In the genomic region with DNA sequence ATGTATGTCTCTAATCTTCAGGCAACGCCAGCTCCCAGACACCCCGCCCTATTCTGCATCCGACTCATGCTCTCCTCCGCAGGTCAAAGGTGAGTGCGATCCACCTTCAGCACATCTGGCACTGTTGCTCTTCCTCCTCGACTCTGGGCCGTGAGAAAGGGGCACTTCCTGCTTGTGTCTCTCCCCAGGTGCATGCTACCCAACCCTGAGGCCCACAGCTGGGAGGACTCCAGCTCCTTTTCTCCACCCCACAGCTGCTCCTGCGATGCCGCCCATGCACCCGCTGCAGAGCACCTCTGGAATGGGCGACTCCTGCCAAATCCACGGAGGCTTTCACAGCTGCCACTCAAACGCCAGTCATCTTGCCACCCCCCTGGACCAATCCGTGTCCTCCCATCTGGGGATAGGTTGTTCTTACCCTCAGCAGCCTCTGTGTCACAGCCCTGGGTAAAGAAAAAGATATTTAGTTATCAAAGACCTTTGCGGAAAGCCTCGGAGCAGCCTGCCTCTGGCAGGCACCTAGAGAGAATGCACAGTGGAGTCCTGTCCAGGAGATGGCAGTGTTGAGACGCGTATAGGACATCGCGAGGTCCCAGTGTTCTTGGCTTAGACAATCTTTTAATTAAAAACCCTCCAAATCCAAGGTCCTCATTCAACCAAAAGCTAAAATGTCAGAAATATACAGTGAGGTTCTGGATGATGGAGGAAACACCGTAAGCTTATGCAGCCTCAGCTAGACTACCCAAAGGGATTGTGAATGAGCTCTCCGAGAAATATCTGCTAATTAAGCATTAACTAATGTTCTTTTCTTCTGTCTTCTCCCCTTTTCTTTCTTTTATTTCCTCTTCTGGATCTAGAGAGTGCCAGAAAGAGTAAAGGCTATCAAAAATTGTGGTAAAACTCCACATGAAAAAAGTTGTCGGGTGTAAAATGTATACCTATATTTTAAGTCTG, we compare ENCODE assay signal across 9 cellular contexts. TPM values are rescaled to one million over a fixed set of nuclear protein-coding genes. Genes with fewer than 3 reads are reported as not detected.
DNase-seq lines count a peak whose midpoint lies in the region; ATAC-seq and TF ChIP-seq lines count a peak whose summit lies in the region.
"Had no signal": no experiment of that assay in that cellular context is flagged by ENCODE, and none has a peak within 500 bp of the region (broad histone marks: within the 10 kb centered on the region; RNA-seq: fewer than 3 reads in every experiment).

No MANE protein-coding gene starts in this region.

- intact Hi-C loops in activated CD4-positive, alpha-beta T cell treated with anti-CD3 and anti-CD28 coated beads, Interleukin-2, amount 10 ng/mL, durations not matched to agents 24 days and 14 days (cut with micrococcal nuclease) = loop anchor here (1.0 to 2.0 kb wide), 2 partner anchors 698 to 852 kb away; no protein-coding TSS in a partner anchor
- intact Hi-C loops in dorsolateral prefrontal cortex (cut with DNase I) = loop anchor here (2.0 to 10.0 kb wide), 4 partner anchors 698 to 1136 kb away; no protein-coding TSS in a partner anchor

- H3K9ac ChIP-seq in mesendoderm (ENCODE audit: low read length) = peak overlapping the region; percentile 26

- H3K4me1 Mint-ChIP-seq in activated CD4-positive, alpha-beta T cell treated with anti-CD3 and anti-CD28 coated beads, Interleukin-2, amount 10 ng/mL, durations not matched to agents 24 days and 14 days = peaks cover 5% of the 10 kb centered on the region

- peak; percentile 66 to 98 (median 92) for TF ChIP-seq CTCF in dorsolateral prefrontal cortex (IDR thresholded peaks at IDR 0.05 in 54 of 56, conservative IDR thresholded peaks at IDR 0.05 in 2 of 56; ENCODE audit: low read depth in 1 of 56, partially characterized antibody in 56 of 56)

- no peak overlapping the region for H3K27ac Mint-ChIP-seq in activated CD4-positive, alpha-beta T cell treated with anti-CD3 and anti-CD28 coated beads, Interleukin-2, amount 10 ng/mL, durations not matched to agents 24 days and 14 days
- H3K27ac Mint-ChIP-seq: activated naive CD8-positive, alpha-beta T cell had no signal

- H3K4me1 ChIP-seq in mesendoderm (ENCODE audit: control insufficient read depth, low read depth, low read length) = no peaks in the 10 kb centered on the region

- H3K4me2 ChIP-seq in mesendoderm (ENCODE audit: low read length) = no peak overlapping the region

- H3K18ac ChIP-seq in mesendoderm (ENCODE audit: low read length) = no peak overlapping the region

- H3K56ac ChIP-seq in mesendoderm (ENCODE audit: low read length) = peak overlapping the region; percentile 45

- peak overlapping the region; percentile 50 for H3K4ac ChIP-seq in mesendoderm (ENCODE audit: low read depth, low read length)

- H4K5ac ChIP-seq in mesendoderm (ENCODE audit: low read length) = no peak overlapping the region

- no peak overlapping the region for H3K23ac ChIP-seq in mesendoderm (ENCODE audit: low read length)

- H3K27me3 ChIP-seq in dorsolateral prefrontal cortex = no peaks in the 10 kb centered on the region
- H3K27me3 ChIP-seq in mesendoderm (ENCODE audit: insufficient read depth, low read length, poor library complexity) = no peaks in the 10 kb centered on the region

- no peak overlapping the region for H2BK120ac ChIP-seq in mesendoderm (ENCODE audit: low read depth, low read length)

- H3K4me3 ChIP-seq in dorsolateral prefrontal cortex (peak overlapping the region in 58 of 59 donors; percentile 16 to 65 (median 47)), mesendoderm (ENCODE audit: low read length) (no peak overlapping the region)

- H3K9me3 Mint-ChIP-seq in activated CD4-positive, alpha-beta T cell treated with anti-CD3 and anti-CD28 coated beads, Interleukin-2, amount 10 ng/mL, durations not matched to agents 24 days and 14 days = no peaks in the 10 kb centered on the region

- no peaks in the 10 kb centered on the region for H3K79me1 ChIP-seq in mesendoderm (ENCODE audit: low read length)

- DNase-seq in C1 segment of cervical spinal cord (lab: John Stamatoyannopoulos, UW) (peak in 11 of 14 donors; percentile 8 to 84 (median 43)), GM19240 (ENCODE audit: insufficient read length, low spot score) (peak; percentile 47), NCI-H460 (ENCODE audit: extremely low read depth, low read depth) (peak; percentile 74), dorsolateral prefrontal cortex (peak; percentile 58 to 89 (median 79)), mesendoderm (peak; percentile 76)
- DNase-seq in activated CD4-positive, alpha-beta T cell treated with anti-CD3 and anti-CD28 coated beads, Interleukin-2, amount 10 ng/mL, durations not matched to agents 24 days and 14 days = peak; percentile 87
- peak; percentile 31 for DNase-seq in stimulated activated CD8-positive, alpha-beta memory T cell treated with anti-CD3 and anti-CD28 coated beads, Interleukin-15, amount 100 ng/mL, for 1 hour (ENCODE audit: low read depth)

- H2AK5ac ChIP-seq in mesendoderm (ENCODE audit: low read length) = no peak overlapping the region

- no peaks in the 10 kb centered on the region for H3K36me3 ChIP-seq in mesendoderm (ENCODE audit: control insufficient read depth, insufficient read depth, low read length)

- H2BK15ac ChIP-seq in mesendoderm (replicated peaks; ENCODE audit: low read depth) = peak overlapping the region; percentile 80

- no peaks in the 10 kb centered on the region for H3K36me3 Mint-ChIP-seq in activated CD4-positive, alpha-beta T cell treated with anti-CD3 and anti-CD28 coated beads, Interleukin-2, amount 10 ng/mL, durations not matched to agents 24 days and 14 days (ENCODE audit: low read depth)
- H3K36me3 Mint-ChIP-seq: activated naive CD8-positive, alpha-beta T cell had no signal

- no CpG with 5 or more reads among the region's 23 CpGs for WGBS in mesendoderm (ENCODE audit: extremely low coverage, insufficient coverage, low lambda C conversion rate)

- H3K79me2 ChIP-seq in mesendoderm (ENCODE audit: control insufficient read depth, insufficient read depth, low read length) = no peaks in the 10 kb centered on the region

- no peak overlapping the region for H2BK5ac ChIP-seq in mesendoderm (ENCODE audit: low read length)

- H4K8ac ChIP-seq in mesendoderm (ENCODE audit: low read depth, low read length) = no peak overlapping the region

- H3K27ac ChIP-seq in dorsolateral prefrontal cortex (peak overlapping the region in 6 of 59 donors; percentile 52 to 77 (median 66)), mesendoderm (ENCODE audit: low read depth, low read length) (no peak overlapping the region)

- H3K27me3 Mint-ChIP-seq in activated CD4-positive, alpha-beta T cell treated with anti-CD3 and anti-CD28 coated beads, Interleukin-2, amount 10 ng/mL, durations not matched to agents 24 days and 14 days = peaks cover 16% of the 10 kb centered on the region

- ATAC-seq in HG03354 (IDR thresholded peaks at IDR 0.05; ENCODE audit: poor library complexity, severe bottlenecking, unreplicated experiment) = peak; percentile 95

- H3K4me3 Mint-ChIP-seq in activated CD4-positive, alpha-beta T cell treated with anti-CD3 and anti-CD28 coated beads, Interleukin-2, amount 10 ng/mL, durations not matched to agents 24 days and 14 days = no peak overlapping the region
- H3K4me3 Mint-ChIP-seq: activated naive CD8-positive, alpha-beta T cell had no signal

RNA-seq across cellular contexts. Expression of a gene that starts 54.3 kb away (rescaled TPM):
- total RNA-seq in NCI-H460 (2014; rRNA removed; shearing (Covaris generic)) = not detected in 2 replicates
- polyA plus RNA-seq in NCI-H460 (2014; cell fraction: nucleus; rRNA removed) = not detected in 2 replicates
- total RNA-seq in activated CD4-positive, alpha-beta T cell treated with anti-CD3 and anti-CD28 coated beads, Interleukin-2, amount 10 ng/mL, durations not matched to agents 24 days and 14 days = not detected in 2 replicates
- total RNA-seq in dorsolateral prefrontal cortex = 1 to 10 TPM in 21 of 120 experiments, under 1 TPM in 77, not detected in 22; 0.13 to 3.4 (median 0.48) TPM
- 1.7 TPM for polyA plus RNA-seq in mesendoderm (2013, experiment 1 of 2)
- 1.7 TPM for polyA plus RNA-seq in mesendoderm (2013, experiment 2 of 2)

Comparison
In these comparisons a context has a peak if more than half of its experiments do, and no peak if none do; other contexts are left out.
1. DNase-seq: peak in every context shown above with its lines; median percentile 87 in activated CD4-positive, alpha-beta T cell treated with anti-CD3 and anti-CD28 coated beads, Interleukin-2, amount 10 ng/mL, durations not matched to agents 24 days and 14 days; 79 in dorsolateral prefrontal cortex; 76 in mesendoderm; 74 in NCI-H460; 47 in GM19240; 43 in C1 segment of cervical spinal cord; 31 in stimulated activated CD8-positive, alpha-beta memory T cell treated with anti-CD3 and anti-CD28 coated beads, Interleukin-15, amount 100 ng/mL, for 1 hour.